ENCODE assay signal across 18 cellular contexts in the genomic region with DNA sequence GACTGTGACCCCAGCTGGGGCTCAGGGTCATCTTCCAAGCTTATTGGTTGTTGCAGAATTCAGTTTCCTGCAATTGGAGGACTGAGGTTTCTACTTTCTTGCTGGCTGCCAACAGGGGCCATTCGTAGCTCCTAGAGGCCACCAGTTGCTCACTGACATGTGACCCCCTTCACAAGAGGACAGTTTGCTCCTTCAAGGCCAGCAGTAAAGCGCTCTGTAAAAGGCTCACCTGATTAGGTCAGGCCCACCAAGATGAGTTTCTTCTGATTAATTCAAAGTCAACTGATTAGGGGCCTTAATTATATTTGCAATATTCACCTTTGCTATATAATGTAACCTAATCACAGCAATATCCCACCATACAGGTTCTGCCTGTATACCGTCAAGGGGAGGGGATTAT.
DNase-seq lines count a peak whose midpoint lies in the region; ATAC-seq and TF ChIP-seq lines count a peak whose summit lies in the region.
"Had no signal": no experiment of that assay in that cellular context is flagged by ENCODE, and none has a peak within 500 bp of the region (broad histone marks: within the 10 kb centered on the region; RNA-seq: fewer than 3 reads in every experiment).

No MANE protein-coding gene starts in this region.

- CTCF ChIA-PET in activated CD4-positive, alpha-beta T cell treated with anti-CD3 and anti-CD28 coated beads, Interleukin-2, amount 10 ng/mL, durations not matched to agents 7 days and 5 days (lab: Charles Lee), result interaction anchor here (0.9 kb wide), 1 partner anchor 40 kb away, joined by 3 read pairs; no protein-coding TSS in a partner anchor

- no peak for TF ChIP-seq CTCF in LNCaP clone FGC (IDR thresholded peaks at IDR 0.05; ENCODE audit: control insufficient read depth, extremely low read depth, insufficient read depth)

- DNase-seq in activated CD4-positive, alpha-beta T cell treated with anti-CD3 and anti-CD28 coated beads, Interleukin-2, amount 10 ng/mL, durations not matched to agents 7 days and 5 days, result no peak
- no peak for DNase-seq in activated CD4-positive, alpha-beta T cell treated with anti-CD3 and anti-CD28 coated beads for 1 hour
- DNase-seq in LNCaP clone FGC (ENCODE audit: low read depth) (peak; percentile 7), SHP77 treated with DMSO at 0.1 percent for 48 hours (lab: John Stamatoyannopoulos, UW) (no peak)
- no peak for DNase-seq in central memory CD8-positive, alpha-beta T cell (ENCODE audit: low spot score in 2 of 2)
- no peak for DNase-seq in stimulated activated effector memory CD8-positive, alpha-beta T cell treated with anti-CD3 and anti-CD28 coated beads, Interleukin-12 subunit alpha, Interleukin-12 subunit beta, amount 100 ng/mL, for 72 hours (ENCODE audit: low spot score in 2 of 2)
- DNase-seq: EL, GF-D8, GOT3, MM.1S, NCI-H1092, NCI-H1436 treated with DMSO at 0.1 percent for 48 hours, NCI-H1930, NCI-H2171 treated with DMSO at 0.1 percent for 48 hours, NCI-H524 treated with DMSO at 0.1 percent for 48 hours, Right ventricle myocardium superior had no signal

- H3K4me3 ChIP-seq in LNCaP clone FGC (ENCODE audit: low read depth, low read length), result no peak overlapping the region

- H3K27me3 Mint-ChIP-seq in activated CD4-positive, alpha-beta T cell treated with anti-CD3 and anti-CD28 coated beads, Interleukin-2, amount 10 ng/mL, durations not matched to agents 7 days and 5 days, result peaks cover 11% of the 10 kb centered on the region
- H3K27me3 Mint-ChIP-seq in central memory CD8-positive, alpha-beta T cell, result no peaks in the 10 kb centered on the region

- POLR2A ChIA-PET in activated CD4-positive, alpha-beta T cell treated with anti-CD3 and anti-CD28 coated beads, Interleukin-2, amount 10 ng/mL, durations not matched to agents 7 days and 5 days (lab: Charles Lee), result no interaction called here

- peaks cover 5% of the 10 kb centered on the region for H3K4me1 Mint-ChIP-seq in activated CD4-positive, alpha-beta T cell treated with anti-CD3 and anti-CD28 coated beads, Interleukin-2, amount 10 ng/mL, durations not matched to agents 7 days and 5 days
- H3K4me1 Mint-ChIP-seq in central memory CD8-positive, alpha-beta T cell, result no peaks in the 10 kb centered on the region
- peaks cover 7% of the 10 kb centered on the region for H3K4me1 Mint-ChIP-seq in stimulated activated effector memory CD8-positive, alpha-beta T cell treated with anti-CD3 and anti-CD28 coated beads, Interleukin-12 subunit alpha, Interleukin-12 subunit beta, amount 100 ng/mL, for 72 hours

- H3K4me3 Mint-ChIP-seq in activated CD4-positive, alpha-beta T cell treated with anti-CD3 and anti-CD28 coated beads, Interleukin-2, amount 10 ng/mL, durations not matched to agents 7 days and 5 days, result no peak overlapping the region
- H3K4me3 Mint-ChIP-seq in central memory CD8-positive, alpha-beta T cell, result no peak overlapping the region
- no peak overlapping the region for H3K4me3 Mint-ChIP-seq in stimulated activated effector memory CD8-positive, alpha-beta T cell treated with anti-CD3 and anti-CD28 coated beads, Interleukin-12 subunit alpha, Interleukin-12 subunit beta, amount 100 ng/mL, for 72 hours

- no peak for ATAC-seq in central memory CD8-positive, alpha-beta T cell (replicated peaks; ENCODE audit: extremely low read depth, poor library complexity, severe bottlenecking)
- ATAC-seq in stimulated activated effector memory CD8-positive, alpha-beta T cell treated with anti-CD3 and anti-CD28 coated beads, Interleukin-12 subunit alpha, Interleukin-12 subunit beta, amount 100 ng/mL, for 72 hours, result no peak
- no peak for ATAC-seq in GM21381 (IDR thresholded peaks at IDR 0.05; ENCODE audit: unreplicated experiment)
- ATAC-seq: HCT116 had no signal

- no peaks in the 10 kb centered on the region for H3K36me3 Mint-ChIP-seq in activated CD4-positive, alpha-beta T cell treated with anti-CD3 and anti-CD28 coated beads, Interleukin-2, amount 10 ng/mL, durations not matched to agents 7 days and 5 days (ENCODE audit: low read depth)
- peaks cover 4% of the 10 kb centered on the region for H3K36me3 Mint-ChIP-seq in central memory CD8-positive, alpha-beta T cell (ENCODE audit: insufficient read depth)
- H3K36me3 Mint-ChIP-seq in stimulated activated effector memory CD8-positive, alpha-beta T cell treated with anti-CD3 and anti-CD28 coated beads, Interleukin-12 subunit alpha, Interleukin-12 subunit beta, amount 100 ng/mL, for 72 hours, result peaks cover 16% of the 10 kb centered on the region

- peaks cover 2% of the 10 kb centered on the region for H3K9me3 Mint-ChIP-seq in activated CD4-positive, alpha-beta T cell treated with anti-CD3 and anti-CD28 coated beads, Interleukin-2, amount 10 ng/mL, durations not matched to agents 7 days and 5 days
- H3K9me3 Mint-ChIP-seq in central memory CD8-positive, alpha-beta T cell, result no peaks in the 10 kb centered on the region
- H3K9me3 Mint-ChIP-seq in stimulated activated effector memory CD8-positive, alpha-beta T cell treated with anti-CD3 and anti-CD28 coated beads, Interleukin-12 subunit alpha, Interleukin-12 subunit beta, amount 100 ng/mL, for 72 hours, result no peaks in the 10 kb centered on the region

- peak overlapping the region; percentile 27 for H3K27ac Mint-ChIP-seq in activated CD4-positive, alpha-beta T cell treated with anti-CD3 and anti-CD28 coated beads, Interleukin-2, amount 10 ng/mL, durations not matched to agents 7 days and 5 days
- H3K27ac Mint-ChIP-seq in central memory CD8-positive, alpha-beta T cell (ENCODE audit: low read depth), result peak overlapping the region; percentile 35
- peak overlapping the region; percentile 64 for H3K27ac Mint-ChIP-seq in stimulated activated effector memory CD8-positive, alpha-beta T cell treated with anti-CD3 and anti-CD28 coated beads, Interleukin-12 subunit alpha, Interleukin-12 subunit beta, amount 100 ng/mL, for 72 hours
